Comparison of ENCODE assay signal across 13 cellular contexts in genomic region chr10:71214641-71215160, GRCh38. TPM values are rescaled to one million over a fixed set of nuclear protein-coding genes. Genes with fewer than 3 reads are reported as not detected.
DNase-seq lines count a peak whose midpoint lies in the region; ATAC-seq and TF ChIP-seq lines count a peak whose summit lies in the region.
"Had no signal": no experiment of that assay in that cellular context is flagged by ENCODE, and none has a peak within 500 bp of the region (broad histone marks: within the 10 kb centered on the region; RNA-seq: fewer than 3 reads in every experiment).

No MANE protein-coding gene starts in this region.

- H3K4me3 Mint-ChIP-seq in natural killer cell, result peak overlapping the region; percentile 45
- H3K4me3 Mint-ChIP-seq: activated CD4-positive, alpha-beta memory T cell treated with anti-CD3 and anti-CD28 coated beads, Interleukin-2, amount 10 ng/mL, durations not matched to agents 7 days and 5 days had no signal

- H3K36me3 ChIP-seq in left ventricle myocardium inferior, result no peaks in the 10 kb centered on the region
- no peaks in the 10 kb centered on the region for H3K36me3 ChIP-seq in ectodermal cell (ENCODE audit: control insufficient read depth, insufficient read depth, low read length)

- H3K36me3 Mint-ChIP-seq in natural killer cell, result no peaks in the 10 kb centered on the region
- H3K36me3 Mint-ChIP-seq: immature natural killer cell had no signal

- H3K4me1 Mint-ChIP-seq in natural killer cell, result peaks cover 0 to 12% of the 10 kb centered on the region in 2 donors

- H3K27ac ChIP-seq in left ventricle myocardium inferior (replicated peaks), result peak overlapping the region; percentile 88
- H3K27ac ChIP-seq in ectodermal cell (ENCODE audit: insufficient read depth, low read depth, low read length, poor library complexity, severe bottlenecking), result no peak overlapping the region

- H3K27ac Mint-ChIP-seq in natural killer cell, result no peak overlapping the region
- H3K27ac Mint-ChIP-seq: activated CD4-positive, alpha-beta memory T cell treated with anti-CD3 and anti-CD28 coated beads, Interleukin-2, amount 10 ng/mL, durations not matched to agents 7 days and 5 days; immature natural killer cell had no signal

- no peaks in the 10 kb centered on the region for H3K9me3 Mint-ChIP-seq in natural killer cell
- H3K9me3 Mint-ChIP-seq: activated CD4-positive, alpha-beta memory T cell treated with anti-CD3 and anti-CD28 coated beads, Interleukin-2, amount 10 ng/mL, durations not matched to agents 7 days and 5 days; immature natural killer cell had no signal

- intact Hi-C loops in left ventricle myocardium inferior (cut with micrococcal nuclease) (loop anchor here (5.0 kb wide), 1 partner anchor 53 kb away; no protein-coding TSS in a partner anchor), Right ventricle myocardium superior (cut with DNase I) (no loop called here), natural killer cell (cut with micrococcal nuclease) (no loop called here)

- no peak for TF ChIP-seq CTCF in left ventricle myocardium inferior (IDR thresholded peaks at IDR 0.05; ENCODE audit: borderline replicate concordance)
- no peak for TF ChIP-seq CTCF in natural killer cell (IDR thresholded peaks at IDR 0.05)

- DNase-seq in left ventricle myocardium inferior (no peak), Right ventricle myocardium superior (no peak), natural killer cell (no peak), HCEC 1CT (no peak), SKM-1 (lab: John Stamatoyannopoulos, UW; ENCODE audit: unreplicated experiment) (no peak), nucleus accumbens (lab: John Stamatoyannopoulos, UW) (no peak)
- DNase-seq: activated CD4-positive, alpha-beta memory T cell treated with anti-CD3 and anti-CD28 coated beads, Interleukin-2, amount 10 ng/mL, durations not matched to agents 7 days and 5 days; amniotic stem cell; immature natural killer cell; NCI-H1092 treated with DMSO at 0.1 percent for 48 hours; T-helper 1 cell had no signal

- ATAC-seq in Right ventricle myocardium superior (ENCODE audit: poor library complexity) (no peak), natural killer cell (no peak), GM19035 (IDR thresholded peaks at IDR 0.05; ENCODE audit: unreplicated experiment) (no peak)

- no peaks in the 10 kb centered on the region for H3K9me3 ChIP-seq in left ventricle myocardium inferior (replicated peaks)
- no peaks in the 10 kb centered on the region for H3K9me3 ChIP-seq in ectodermal cell (ENCODE audit: control insufficient read depth, low read length)

- peaks cover 15% of the 10 kb centered on the region for H3K27me3 ChIP-seq in left ventricle myocardium inferior (ENCODE audit: low read depth)
- H3K27me3 ChIP-seq in ectodermal cell (ENCODE audit: control insufficient read depth, insufficient read depth, low read length, poor library complexity, severe bottlenecking), result peaks cover 70% of the 10 kb centered on the region

- H3K4me3 ChIP-seq in left ventricle myocardium inferior (peak overlapping the region; percentile 74), ectodermal cell (ENCODE audit: insufficient read depth, low read depth, low read length) (peak overlapping the region; percentile 75)

- 67 to 73% methylated on average over 6 of the region's 6 CpGs for WGBS in ectodermal cell, 2 experiments

- H3K4me1 ChIP-seq in left ventricle myocardium inferior (peaks cover 77% of the 10 kb centered on the region), ectodermal cell (ENCODE audit: control insufficient read depth, insufficient read depth, low read length) (peaks cover 45% of the 10 kb centered on the region)

- peaks cover 40 to 54% of the 10 kb centered on the region in 2 donors for H3K27me3 Mint-ChIP-seq in natural killer cell (ENCODE audit: low read depth in 2 of 2)

RNA-seq across cellular contexts. Expression of gene UNC5B, which starts 2.3 kb away (rescaled TPM):
- total RNA-seq in left ventricle myocardium inferior (15.6 TPM), Right ventricle myocardium superior (12.2 TPM), natural killer cell (under 1 TPM; 0.09 to 0.65 (median 0.09) TPM)
- 10.3 TPM for polyA plus RNA-seq in ectodermal cell (2013, experiment 1 of 4)
- 14.9 TPM for polyA plus RNA-seq in ectodermal cell (2013, experiment 2 of 4)
- 9.4 TPM for polyA plus RNA-seq in ectodermal cell (2013, experiment 3 of 4)
- polyA plus RNA-seq in ectodermal cell (2013, experiment 4 of 4), result 9.2 TPM
- total RNA-seq: activated CD4-positive, alpha-beta memory T cell treated with anti-CD3 and anti-CD28 coated beads, Interleukin-2, amount 10 ng/mL, durations not matched to agents 7 days and 5 days had no signal
